10 cellular contexts compared by ENCODE assay signal in genomic region chr5:61362796-61363364, GRCh38. TPM values are rescaled to one million over a fixed set of nuclear protein-coding genes. Genes with fewer than 3 reads are reported as not detected.
DNase-seq lines count a peak whose midpoint lies in the region; ATAC-seq and TF ChIP-seq lines count a peak whose summit lies in the region.
"Had no signal": no experiment of that assay in that cellular context is flagged by ENCODE, and none has a peak within 500 bp of the region (broad histone marks: within the 10 kb centered on the region; RNA-seq: fewer than 3 reads in every experiment).

No MANE protein-coding gene starts in this region.

- H4K91ac ChIP-seq in mesenchymal stem cell (ENCODE audit: low read length), result no peak overlapping the region

- POLR2A ChIA-PET in HEK293 (lab: Yijun Ruan, JAX), result interaction anchor here (1.3 kb wide), 1 partner anchor 31 kb away, joined by 6 read pairs; no protein-coding TSS in a partner anchor

- H3K4me1 ChIP-seq in HEK293 (ENCODE audit: control insufficient read depth, insufficient read depth, low read length), result peaks cover 26% of the 10 kb centered on the region
- H3K4me1 ChIP-seq in mesenchymal stem cell (ENCODE audit: control insufficient read depth, insufficient read depth, low read depth, low read length), result peaks cover 1% of the 10 kb centered on the region
- H3K4me1 ChIP-seq: breast epithelium had no signal

- H2BK15ac ChIP-seq in mesenchymal stem cell (ENCODE audit: low read depth, poor library complexity, severe bottlenecking), result no peak overlapping the region

- peaks cover 34% of the 10 kb centered on the region for H3K79me1 ChIP-seq in mesenchymal stem cell (replicated peaks; ENCODE audit: low read length, poor library complexity, severe bottlenecking)

- no peak overlapping the region for H2AK5ac ChIP-seq in mesenchymal stem cell (ENCODE audit: low read length, severe bottlenecking)

- DNase-seq in Daoy (ENCODE audit: low read depth), result peak; percentile 11
- DNase-seq in activated naive CD8-positive, alpha-beta T cell treated with anti-CD3 and anti-CD28 coated beads, Interleukin-2, amount 50 U/mL, for 24 hours, result no peak
- peak; percentile 45 for DNase-seq in mesenchymal stem cell
- no peak for DNase-seq in GM20000 (ENCODE audit: low spot score)
- DNase-seq in activated CD4-positive, alpha-beta T cell treated with anti-CD3 and anti-CD28 coated beads, Interleukin-2, amount 50 U/mL, for 1 hour, result no peak
- DNase-seq: activated CD4-positive, alpha-beta T cell treated with anti-CD3 and anti-CD28 coated beads, Interleukin-2, amount 10 ng/mL, durations not matched to agents 7 days and 5 days; right cardiac atrium had no signal

- H3K4me1 Mint-ChIP-seq in activated naive CD8-positive, alpha-beta T cell treated with anti-CD3 and anti-CD28 coated beads, Interleukin-2, amount 50 U/mL, for 24 hours, result peaks cover 4% of the 10 kb centered on the region
- H3K4me1 Mint-ChIP-seq: activated CD4-positive, alpha-beta T cell treated with anti-CD3 and anti-CD28 coated beads, Interleukin-2, amount 10 ng/mL, durations not matched to agents 7 days and 5 days had no signal

- H2BK120ac ChIP-seq in mesenchymal stem cell (ENCODE audit: low read depth, low read length), result no peak overlapping the region

- H4K8ac ChIP-seq in mesenchymal stem cell (ENCODE audit: low read length), result no peak overlapping the region

- H3K4me2 ChIP-seq in mesenchymal stem cell (ENCODE audit: low read length, poor library complexity, severe bottlenecking), result no peak overlapping the region

- H3K9me3 ChIP-seq in HEK293 (ENCODE audit: control insufficient read depth, insufficient read depth, low read depth, low read length) (no peaks in the 10 kb centered on the region), mesenchymal stem cell (ENCODE audit: control insufficient read depth, low read length) (no peaks in the 10 kb centered on the region)

- ATAC-seq in activated naive CD8-positive, alpha-beta T cell treated with anti-CD3 and anti-CD28 coated beads, Interleukin-2, amount 50 U/mL, for 24 hours, result peak; percentile 66
- no peak for ATAC-seq in HG03045 (IDR thresholded peaks at IDR 0.05; ENCODE audit: unreplicated experiment)
- ATAC-seq: right cardiac atrium had no signal

- no peak overlapping the region for H2AFZ ChIP-seq in mesenchymal stem cell (ENCODE audit: low read depth, low read length)

- no peak overlapping the region for H3K4me3 Mint-ChIP-seq in activated naive CD8-positive, alpha-beta T cell treated with anti-CD3 and anti-CD28 coated beads, Interleukin-2, amount 50 U/mL, for 24 hours
- H3K4me3 Mint-ChIP-seq: activated CD4-positive, alpha-beta T cell treated with anti-CD3 and anti-CD28 coated beads, Interleukin-2, amount 10 ng/mL, durations not matched to agents 7 days and 5 days had no signal

- no peak overlapping the region for H3K27ac Mint-ChIP-seq in activated naive CD8-positive, alpha-beta T cell treated with anti-CD3 and anti-CD28 coated beads, Interleukin-2, amount 50 U/mL, for 24 hours
- H3K27ac Mint-ChIP-seq: activated CD4-positive, alpha-beta T cell treated with anti-CD3 and anti-CD28 coated beads, Interleukin-2, amount 10 ng/mL, durations not matched to agents 7 days and 5 days had no signal

- H3K27ac ChIP-seq in HEK293 (ENCODE audit: extremely low read depth, low read depth, low read length) (no peak overlapping the region), mesenchymal stem cell (ENCODE audit: low read length, poor library complexity, severe bottlenecking) (no peak overlapping the region)
- H3K27ac ChIP-seq: breast epithelium had no signal

- H3K23ac ChIP-seq in mesenchymal stem cell (ENCODE audit: low read length in 2 of 2), result no peak overlapping the region

- H3K36me3 ChIP-seq in HEK293 (ENCODE audit: control insufficient read depth in 2 of 2, insufficient read depth in 1 of 2, low read length in 2 of 2) (no peaks in the 10 kb centered on the region; a peak in 1 of 3 replicates), mesenchymal stem cell (ENCODE audit: control insufficient read depth in 1 of 2, insufficient read depth in 2 of 2, low read depth in 1 of 2, low read length in 2 of 2) (peaks cover 0 to 15% of the 10 kb centered on the region in 2 experiments)
- H3K36me3 ChIP-seq: breast epithelium had no signal

- H3K27me3 ChIP-seq in mesenchymal stem cell (ENCODE audit: control insufficient read depth in 1 of 2, insufficient read depth in 1 of 2, low read length in 2 of 2), result no peaks in the 10 kb centered on the region
- H3K27me3 ChIP-seq: breast epithelium had no signal

- no peak overlapping the region for H2BK5ac ChIP-seq in mesenchymal stem cell (ENCODE audit: low read depth, low read length, poor library complexity, severe bottlenecking)

- CTCF ChIA-PET in HEK293 (lab: Yijun Ruan, JAX), result interaction anchor here (0.6 to 0.7 kb wide), 4 partner anchors 229 to 846 kb away, joined by 3 read pairs; no protein-coding TSS in a partner anchor

- H3K27me3 Mint-ChIP-seq in activated naive CD8-positive, alpha-beta T cell treated with anti-CD3 and anti-CD28 coated beads, Interleukin-2, amount 50 U/mL, for 24 hours, result no peaks in the 10 kb centered on the region
- H3K27me3 Mint-ChIP-seq: activated CD4-positive, alpha-beta T cell treated with anti-CD3 and anti-CD28 coated beads, Interleukin-2, amount 10 ng/mL, durations not matched to agents 7 days and 5 days had no signal

- H3K18ac ChIP-seq in mesenchymal stem cell (ENCODE audit: low read depth in 1 of 2, low read length in 2 of 2), result no peak overlapping the region

- TF ChIP-seq CTCF in HEK293 (tag by site-specific recombination; IDR thresholded peaks at IDR 0.05), result no peak
- no peak for TF ChIP-seq CTCF in GM20000 (IDR thresholded peaks at IDR 0.05; ENCODE audit: extremely low read depth, missing control alignments)

- peaks cover 3% of the 10 kb centered on the region for H3K9me3 Mint-ChIP-seq in activated naive CD8-positive, alpha-beta T cell treated with anti-CD3 and anti-CD28 coated beads, Interleukin-2, amount 50 U/mL, for 24 hours

- no peak overlapping the region for H3K4ac ChIP-seq in mesenchymal stem cell (ENCODE audit: low read depth in 1 of 2, low read length in 2 of 2)

- no peak overlapping the region for H2BK12ac ChIP-seq in mesenchymal stem cell (ENCODE audit: low read length in 2 of 2)

- H3K14ac ChIP-seq in mesenchymal stem cell (ENCODE audit: low read length in 2 of 2), result no peak overlapping the region

- peaks cover 8% of the 10 kb centered on the region for H3K36me3 Mint-ChIP-seq in activated naive CD8-positive, alpha-beta T cell treated with anti-CD3 and anti-CD28 coated beads, Interleukin-2, amount 50 U/mL, for 24 hours (ENCODE audit: low read depth)

- no peak overlapping the region for H3K4me3 ChIP-seq in HEK293 (ENCODE audit: low read depth, low read length)
- no peak overlapping the region for H3K4me3 ChIP-seq in mesenchymal stem cell (ENCODE audit: insufficient read depth in 1 of 2, low read depth in 1 of 2, low read length in 2 of 2)
- H3K4me3 ChIP-seq: breast epithelium had no signal

- no peak overlapping the region for H3K9ac ChIP-seq in mesenchymal stem cell (ENCODE audit: low read length)

- 84% methylated on average over 1 of the region's 2 CpGs for WGBS in mesenchymal stem cell

TF ChIP-seq in HEK293, 187 proteins besides CTCF, POLR2A, EP300 and RAD21:
- 0 out of 2 replicates have a peak, but pooled peaks have one; percentile 3 for TF ChIP-seq ZNF654 (tag by site-specific recombination; IDR thresholded peaks at IDR 0.05; ENCODE audit: low read depth)
- TF ChIP-seq ZSCAN16 (tag by site-specific recombination; IDR thresholded peaks at IDR 0.05), result no peak
- no peak for TF ChIP-seq ZNF157 (tag by site-specific recombination; IDR thresholded peaks at IDR 0.05)

RNA-seq across cellular contexts. Expression of gene ZSWIM6, which starts 30.8 kb away (rescaled TPM):
- total RNA-seq in Daoy (2014; rRNA removed; shearing (Covaris generic)), result 2.5 and 3.6 TPM in 2 replicates
- polyA plus RNA-seq in mesenchymal stem cell (2013, experiment 1 of 2), result 12.1 TPM
- 12.1 TPM for polyA plus RNA-seq in mesenchymal stem cell (2013, experiment 2 of 2)

Comparison
In these comparisons a context has a peak if more than half of its experiments do, and no peak if none do; other contexts are left out.
1. DNase-seq: peak in Daoy (single experiment) and mesenchymal stem cell (single experiment); none in activated naive CD8-positive, alpha-beta T cell treated with anti-CD3 and anti-CD28 coated beads, Interleukin-2, amount 50 U/mL, for 24 hours (single experiment), GM20000 (single experiment) and activated CD4-positive, alpha-beta T cell treated with anti-CD3 and anti-CD28 coated beads, Interleukin-2, amount 50 U/mL, for 1 hour (single experiment).